ENCODE assay signal across 26 cellular contexts in genomic region chr21:18743523-18743922, GRCh38.
"Had no signal": no experiment of that assay in that cellular context is flagged by ENCODE, and none has a peak within 500 bp of the region (broad histone marks: within the 10 kb centered on the region; RNA-seq: fewer than 3 reads in every experiment).

No MANE protein-coding gene starts in this region.

- H3K27ac ChIP-seq: body of pancreas, coronary artery, dorsolateral prefrontal cortex, gastroesophageal sphincter, pancreas, prostate gland, skin epidermis, testis, transverse colon, uterus had no signal

- H3K9me3 ChIP-seq: body of pancreas, gastroesophageal sphincter, pancreas, prostate gland, testis, transverse colon, uterus had no signal

- H3K4me1 ChIP-seq: body of pancreas, gastroesophageal sphincter, pancreas, prostate gland, testis, transverse colon, uterus had no signal

- H3K27me3 ChIP-seq: body of pancreas, dorsolateral prefrontal cortex, gastroesophageal sphincter, pancreas, testis, transverse colon, uterus had no signal

- DNase-seq: activated B cell treated with CpG ODN at 0.5 μM for 24 hours; activated naive CD4-positive, alpha-beta T cell; activated T-cell treated with anti-CD3 and anti-CD28 coated beads for 4 hours; activated T-cell treated with anti-CD3 and anti-CD28 coated beads, Interleukin-2, amount 50 U/mL, for 72 hours; aorta; body of pancreas; dorsolateral prefrontal cortex; effector memory CD4-positive, alpha-beta T cell; hippocampal formation; left colon; midbrain; naive thymus-derived CD4-positive, alpha-beta T cell; pancreas; retina; stimulated activated CD4-positive, alpha-beta T cell treated with anti-CD3 and anti-CD28 coated beads, Interleukin-12 subunit alpha, Interleukin-12 subunit beta, amount 100 ng/mL, for 4 hours; stimulated activated CD4-positive, alpha-beta T cell treated with anti-CD3 and anti-CD28 coated beads, Interleukin-4, amount 100 ng/mL, for 1 hour; stimulated activated naive CD8-positive, alpha-beta T cell treated with anti-CD3 and anti-CD28 coated beads, Interleukin-15, Interleukin-2, amounts not matched to agents 100 U/mL and 50 U/mL, for 24 hours; T-helper 2 cell; testis; transverse colon; uterus had no signal

- ATAC-seq: activated T-cell treated with anti-CD3 and anti-CD28 coated beads, Interleukin-2, amount 50 U/mL, for 72 hours; body of pancreas; gastroesophageal sphincter; left colon; naive thymus-derived CD4-positive, alpha-beta T cell; pancreas; sciatic nerve; stimulated activated naive CD8-positive, alpha-beta T cell treated with anti-CD3 and anti-CD28 coated beads, Interleukin-15, Interleukin-2, amounts not matched to agents 100 U/mL and 50 U/mL, for 24 hours had no signal

- H3K4me3 ChIP-seq: body of pancreas, coronary artery, dorsolateral prefrontal cortex, gastroesophageal sphincter, pancreas, prostate gland, skin epidermis, testis, transverse colon, uterus had no signal

- H3K36me3 ChIP-seq: gastroesophageal sphincter, pancreas, prostate gland, transverse colon, uterus had no signal
